Comparison of ENCODE assay signal across 8 cellular contexts in the genomic region with DNA sequence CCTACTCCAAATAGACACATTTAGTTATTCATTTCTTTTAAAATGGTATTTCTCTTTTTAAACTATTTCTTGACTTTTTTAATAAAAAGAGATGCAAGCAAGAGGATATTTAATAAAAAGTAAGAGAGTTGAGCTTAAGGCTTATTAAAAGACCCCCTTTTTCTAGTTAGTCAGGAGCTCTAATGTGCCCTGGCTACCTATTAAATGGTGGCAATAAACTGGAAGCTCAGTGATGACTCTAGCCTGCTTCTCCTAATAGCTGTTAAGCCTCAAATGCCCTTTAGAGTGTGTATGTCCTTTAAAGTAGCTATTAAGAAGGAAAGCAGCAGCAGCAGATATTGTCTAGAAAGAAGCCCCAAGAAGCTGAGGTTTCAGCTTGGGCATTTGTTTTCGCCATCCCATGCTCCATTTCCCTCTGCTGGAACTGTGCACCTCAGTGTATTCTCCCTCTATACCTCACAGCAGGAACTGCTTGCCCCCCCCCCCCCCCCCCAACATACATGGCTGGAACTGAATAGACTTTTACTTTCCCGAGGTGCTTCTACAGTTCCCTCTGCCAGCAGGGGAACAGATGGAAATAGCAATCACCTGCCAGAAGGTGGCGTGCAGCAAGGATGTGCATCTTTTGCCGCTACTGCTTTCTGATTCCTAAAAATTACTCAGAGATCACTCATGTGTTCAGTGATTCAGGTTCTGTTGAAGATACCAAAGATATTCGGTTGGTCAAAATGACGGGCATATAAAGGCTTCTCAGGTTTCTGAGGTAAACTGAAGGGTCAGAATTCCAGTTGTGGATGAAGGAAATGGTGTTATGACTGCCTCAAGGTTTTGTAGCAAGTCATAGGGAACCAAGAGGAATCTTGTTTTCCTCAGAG. TPM values are rescaled to one million over a fixed set of nuclear protein-coding genes. Genes with fewer than 3 reads are reported as not detected.
DNase-seq lines count a peak whose midpoint lies in the region; ATAC-seq and TF ChIP-seq lines count a peak whose summit lies in the region.

No MANE protein-coding gene starts in this region.

- intact Hi-C loops in natural killer cell (cut with micrococcal nuclease) = no loop called here
- intact Hi-C loops in esophagus muscularis mucosa (cut with DNase I) = loop anchor here (5.0 kb wide), 1 partner anchor 246 kb away; no protein-coding TSS in a partner anchor

- no peak overlapping the region for H3K4me2 ChIP-seq in neuronal stem cell (ENCODE audit: insufficient read depth, low read length, poor library complexity, severe bottlenecking)

- H3K23ac ChIP-seq in neuronal stem cell (ENCODE audit: low read depth, low read length, poor library complexity) = no peak overlapping the region

- H3K27me3 ChIP-seq in esophagus muscularis mucosa = no peaks in the 10 kb centered on the region
- peaks cover 0 to 14% (median 0%) of the 10 kb centered on the region in 3 experiments for H3K27me3 ChIP-seq in neuronal stem cell (ENCODE audit: control insufficient read depth in 3 of 3, insufficient read depth in 3 of 3, low read depth in 1 of 3, low read length in 3 of 3)

- H3K9me3 Mint-ChIP-seq in natural killer cell = no peaks in the 10 kb centered on the region
- no peaks in the 10 kb centered on the region for H3K9me3 Mint-ChIP-seq in natural killer cell treated with Interleukin-12 subunit alpha and Interleukin-12 subunit beta and Interleukin-15 and Interleukin-18, amount 100 ng/mL, for 72 hours

- no peaks in the 10 kb centered on the region for H3K4me1 Mint-ChIP-seq in natural killer cell
- no peaks in the 10 kb centered on the region for H3K4me1 Mint-ChIP-seq in natural killer cell treated with Interleukin-12 subunit alpha and Interleukin-12 subunit beta and Interleukin-15 and Interleukin-18, amount 100 ng/mL, for 72 hours (ENCODE audit: low read depth in 2 of 2)

- no peak overlapping the region for H2AK5ac ChIP-seq in neuronal stem cell (ENCODE audit: low read depth, low read length)

- H3K27me3 Mint-ChIP-seq in natural killer cell (ENCODE audit: low read depth in 2 of 2) = peaks cover 32 to 42% of the 10 kb centered on the region in 2 donors
- H3K27me3 Mint-ChIP-seq in natural killer cell treated with Interleukin-12 subunit alpha and Interleukin-12 subunit beta and Interleukin-15 and Interleukin-18, amount 100 ng/mL, for 72 hours = peaks cover 18 to 60% of the 10 kb centered on the region in 2 donors

- no peaks in the 10 kb centered on the region for H3K79me1 ChIP-seq in neuronal stem cell (ENCODE audit: low read depth, low read length)

- H3K36me3 ChIP-seq in esophagus muscularis mucosa (peaks cover 0 to 23% (median 3%) of the 10 kb centered on the region in 4 donors), neuronal stem cell (replicated peaks in 1 of 2; ENCODE audit: control insufficient read depth in 2 of 2, insufficient read depth in 2 of 2, low read length in 2 of 2) (no peaks in the 10 kb centered on the region)

- H3K4me3 Mint-ChIP-seq in natural killer cell = no peak overlapping the region
- no peak overlapping the region for H3K4me3 Mint-ChIP-seq in natural killer cell treated with Interleukin-12 subunit alpha and Interleukin-12 subunit beta and Interleukin-15 and Interleukin-18, amount 100 ng/mL, for 72 hours

- DNase-seq in natural killer cell = no peak
- no peak for DNase-seq in natural killer cell treated with Interleukin-12 subunit alpha and Interleukin-12 subunit beta and Interleukin-15 and Interleukin-18, amount 100 ng/mL, for 72 hours (ENCODE audit: low spot score)
- DNase-seq in NCI-H345 treated with DMSO at 0.1 percent for 48 hours (lab: John Stamatoyannopoulos, UW; ENCODE audit: unreplicated experiment) = peak; percentile 47
- peak; percentile 7 to 20 for DNase-seq in activated CD4-positive, alpha-beta T cell treated with anti-CD3 and anti-CD28 coated beads, Interleukin-2, amount 50 U/mL, for 4 hours
- no peak for DNase-seq in esophagus muscularis mucosa (ENCODE audit: extremely low spot score)
- peak; percentile 45 for DNase-seq in neuronal stem cell (ENCODE audit: low spot score)

- H3K9me3 ChIP-seq in esophagus muscularis mucosa (no peaks in the 10 kb centered on the region), neuronal stem cell (replicated peaks in 1 of 2; ENCODE audit: control insufficient read depth in 2 of 2, insufficient read depth in 1 of 2, low read depth in 1 of 2, low read length in 2 of 2) (no peaks in the 10 kb centered on the region)

- H2BK15ac ChIP-seq in neuronal stem cell (ENCODE audit: low read length) = no peak overlapping the region

- no peak for TF ChIP-seq POLR2A in esophagus muscularis mucosa (IDR thresholded peaks at IDR 0.05; ENCODE audit: low read depth)

- 17% methylated on average over 6 of the region's 6 CpGs for WGBS in esophagus muscularis mucosa
- no CpG with 5 or more reads among the region's 6 CpGs for WGBS in neuronal stem cell (ENCODE audit: extremely low coverage in 2 of 2, insufficient read length in 2 of 2, insufficient replicate concordance in 1 of 2), 2 donors

- H3K27ac Mint-ChIP-seq in natural killer cell = no peak overlapping the region
- no peak overlapping the region for H3K27ac Mint-ChIP-seq in natural killer cell treated with Interleukin-12 subunit alpha and Interleukin-12 subunit beta and Interleukin-15 and Interleukin-18, amount 100 ng/mL, for 72 hours

- no peak overlapping the region for H4K91ac ChIP-seq in neuronal stem cell (ENCODE audit: low read depth, low read length, poor library complexity)

- H3K36me3 Mint-ChIP-seq in natural killer cell = no peaks in the 10 kb centered on the region
- H3K36me3 Mint-ChIP-seq in natural killer cell treated with Interleukin-12 subunit alpha and Interleukin-12 subunit beta and Interleukin-15 and Interleukin-18, amount 100 ng/mL, for 72 hours = no peaks in the 10 kb centered on the region

- no peak overlapping the region for H2BK5ac ChIP-seq in neuronal stem cell (ENCODE audit: low read length)

- TF ChIP-seq EP300 in esophagus muscularis mucosa (IDR thresholded peaks at IDR 0.05) = no peak

- no peak overlapping the region for H2BK12ac ChIP-seq in neuronal stem cell (ENCODE audit: low read length)

- H3K9ac ChIP-seq in neuronal stem cell (ENCODE audit: low read depth, low read length, poor library complexity) = no peak overlapping the region

- no peak overlapping the region for H4K8ac ChIP-seq in neuronal stem cell (ENCODE audit: low read depth, low read length)

- H3K4me1 ChIP-seq in esophagus muscularis mucosa = peaks cover 0 to 59% (median 47%) of the 10 kb centered on the region in 4 donors
- peaks cover 2 to 3% of the 10 kb centered on the region in 2 donors for H3K4me1 ChIP-seq in neuronal stem cell (ENCODE audit: control insufficient read depth in 2 of 2, insufficient read depth in 1 of 2, low read depth in 1 of 2, low read length in 2 of 2)

- H3K4me3 ChIP-seq in esophagus muscularis mucosa = peak overlapping the region; percentile 42 to 55 (median 49)
- no peak overlapping the region for H3K4me3 ChIP-seq in neuronal stem cell (ENCODE audit: low read length in 2 of 2)

- no peak overlapping the region for H3K4ac ChIP-seq in neuronal stem cell (ENCODE audit: low read length)

- H3K18ac ChIP-seq in neuronal stem cell (ENCODE audit: low read length) = no peak overlapping the region

- H2BK120ac ChIP-seq in neuronal stem cell (ENCODE audit: low read depth, low read length) = no peak overlapping the region

- H3K27ac ChIP-seq in esophagus muscularis mucosa (replicated peaks in 1 of 4) (peak overlapping the region; percentile 42 to 55 (median 50)), neuronal stem cell (replicated peaks; ENCODE audit: low read length) (no peak overlapping the region)

- peak; percentile 27 for TF ChIP-seq CTCF in natural killer cell (IDR thresholded peaks at IDR 0.05)
- peak; percentile 62 to 70 (median 63) for TF ChIP-seq CTCF in esophagus muscularis mucosa (IDR thresholded peaks at IDR 0.05)

- H3K14ac ChIP-seq in neuronal stem cell (ENCODE audit: low read length) = no peak overlapping the region

- H2AFZ ChIP-seq in neuronal stem cell (ENCODE audit: low read length) = peak overlapping the region; percentile 6

- peak in 1 of 3 donors; percentile 45 for ATAC-seq in natural killer cell
- ATAC-seq in natural killer cell treated with Interleukin-12 subunit alpha and Interleukin-12 subunit beta and Interleukin-15 and Interleukin-18, amount 100 ng/mL, for 72 hours = no peak
- peak; percentile 70 for ATAC-seq in HG02938 (IDR thresholded peaks at IDR 0.05; ENCODE audit: unreplicated experiment)
- no peak for ATAC-seq in GM21528 (IDR thresholded peaks at IDR 0.05; ENCODE audit: low FRiP score, unreplicated experiment)

RNA-seq across cellular contexts. Expression of a gene that starts 2.5 kb away (rescaled TPM):
- not detected for total RNA-seq in natural killer cell
- not detected for total RNA-seq in natural killer cell treated with Interleukin-12 subunit alpha and Interleukin-12 subunit beta and Interleukin-15 and Interleukin-18, amount 100 ng/mL, for 72 hours
- 10 to 100 TPM; 15.8 to 39.9 (median 24.0) TPM for total RNA-seq in esophagus muscularis mucosa
- polyA plus RNA-seq in neuronal stem cell (2013, experiment 1 of 2) = 0.54 TPM
- polyA plus RNA-seq in neuronal stem cell (2013, experiment 2 of 2) = 0.69 TPM

Comparison
In these comparisons a context has a peak if more than half of its experiments do, and no peak if none do; other contexts are left out.
1. DNase-seq: peak in NCI-H345 treated with DMSO at 0.1 percent for 48 hours (single experiment), activated CD4-positive, alpha-beta T cell treated with anti-CD3 and anti-CD28 coated beads, Interleukin-2, amount 50 U/mL, for 4 hours (2 of 2) and neuronal stem cell (single experiment); none in natural killer cell (single experiment), natural killer cell treated with Interleukin-12 subunit alpha and Interleukin-12 subunit beta and Interleukin-15 and Interleukin-18, amount 100 ng/mL, for 72 hours (single experiment) and esophagus muscularis mucosa (single experiment).
2. H3K4me3 ChIP-seq: peak in esophagus muscularis mucosa (4 of 4); none in neuronal stem cell (0 of 2).
3. RNA of a gene that starts 2.5 kb away (total RNA-seq): 15.8 to 39.9 TPM in esophagus muscularis mucosa; not detected in natural killer cell and not detected in natural killer cell treated with Interleukin-12 subunit alpha and Interleukin-12 subunit beta and Interleukin-15 and Interleukin-18, amount 100 ng/mL, for 72 hours; every median in the first group is over 10 times any median in the second.